Comparison of ENCODE assay signal across 1 cellular context in genomic region chr13:41751277-41751676, GRCh38.
TF ChIP-seq lines count a peak whose summit lies in the region.

No MANE protein-coding gene starts in this region.

TF ChIP-seq in HepG2, 621 proteins besides CTCF, POLR2A, EP300 and RAD21 (continued from another document):
- TF ChIP-seq THAP9 (CRISPR knock-in tag; IDR thresholded peaks at IDR 0.05; ENCODE audit: borderline replicate concordance): no peak
